1 cellular context compared by ENCODE assay signal in the genomic region with DNA sequence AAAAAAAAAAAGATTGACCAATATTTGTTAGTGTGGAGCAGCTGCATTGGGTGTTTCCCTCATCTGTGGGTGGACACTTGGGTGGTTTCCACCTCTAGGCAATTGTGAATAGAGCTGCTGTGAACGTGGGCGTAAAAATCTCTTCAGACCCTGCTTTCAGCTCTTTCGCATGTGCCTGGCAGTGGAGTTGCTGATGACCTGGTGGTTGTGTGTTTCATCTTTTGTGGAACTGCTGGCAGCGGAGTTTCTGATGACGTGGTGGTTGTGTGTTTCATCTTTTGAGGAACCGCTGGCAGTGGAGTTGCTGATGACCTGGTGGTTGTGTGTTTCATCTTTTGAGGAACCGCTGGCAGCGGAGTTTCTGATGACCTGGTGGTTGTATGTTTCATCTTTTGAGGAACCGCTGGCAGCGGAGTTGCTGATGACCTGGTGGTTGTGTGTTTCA.
TF ChIP-seq lines count a peak whose summit lies in the region.

No MANE protein-coding gene starts in this region.

TF ChIP-seq in GM12878, 131 proteins besides CTCF, POLR2A, EP300 and RAD21 (continued from another document and continues in another):
- TF ChIP-seq, protein P1, sequence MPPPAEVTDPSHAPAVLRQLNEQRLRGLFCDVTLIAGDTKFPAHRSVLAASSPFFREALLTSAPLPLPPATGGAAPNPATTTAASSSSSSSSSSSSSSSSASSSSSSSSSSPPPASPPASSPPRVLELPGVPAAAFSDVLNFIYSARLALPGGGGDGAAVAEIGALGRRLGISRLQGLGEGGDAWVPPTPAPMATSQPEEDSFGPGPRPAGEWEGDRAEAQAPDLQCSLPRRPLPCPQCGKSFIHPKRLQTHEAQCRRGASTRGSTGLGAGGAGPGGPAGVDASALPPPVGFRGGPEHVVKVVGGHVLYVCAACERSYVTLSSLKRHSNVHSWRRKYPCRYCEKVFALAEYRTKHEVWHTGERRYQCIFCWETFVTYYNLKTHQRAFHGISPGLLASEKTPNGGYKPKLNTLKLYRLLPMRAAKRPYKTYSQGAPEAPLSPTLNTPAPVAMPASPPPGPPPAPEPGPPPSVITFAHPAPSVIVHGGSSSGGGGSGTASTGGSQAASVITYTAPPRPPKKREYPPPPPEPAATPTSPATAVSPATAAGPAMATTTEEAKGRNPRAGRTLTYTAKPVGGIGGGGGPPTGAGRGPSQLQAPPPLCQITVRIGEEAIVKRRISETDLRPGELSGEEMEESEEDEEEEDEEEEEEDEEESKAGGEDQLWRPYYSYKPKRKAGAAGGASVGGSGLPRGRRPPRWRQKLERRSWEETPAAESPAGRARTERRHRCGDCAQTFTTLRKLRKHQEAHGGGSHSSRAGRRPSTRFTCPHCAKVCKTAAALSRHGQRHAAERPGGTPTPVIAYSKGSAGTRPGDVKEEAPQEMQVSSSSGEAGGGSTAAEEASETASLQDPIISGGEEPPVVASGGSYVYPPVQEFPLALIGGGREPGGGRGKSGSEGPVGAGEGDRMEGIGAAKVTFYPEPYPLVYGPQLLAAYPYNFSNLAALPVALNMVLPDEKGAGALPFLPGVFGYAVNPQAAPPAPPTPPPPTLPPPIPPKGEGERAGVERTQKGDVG (CRISPR knock-in tag; IDR thresholded peaks at IDR 0.05), result no peak
- TF ChIP-seq BRCA1 (IDR thresholded peaks at IDR 0.05; ENCODE audit: low read depth, low read length) (no peak), TARDBP (IDR thresholded peaks at IDR 0.05; ENCODE audit: borderline replicate concordance) (no peak), PAX5 (IDR thresholded peaks at IDR 0.05; ENCODE audit: borderline replicate concordance, low read depth, low read length) (peak; percentile 54; the same call in 1 of the 2 replicates), IKZF2 (IDR thresholded peaks at IDR 0.05) (peak; percentile 55 to 84; a peak in 2 of 4 replicates), RUNX3 (IDR thresholded peaks at IDR 0.05; ENCODE audit: low read length) (0 out of 2 replicates have a peak, but pooled peaks have one; percentile 68), MEF2B (IDR thresholded peaks at IDR 0.05; ENCODE audit: partially characterized antibody, poor library complexity, severe bottlenecking) (peak; percentile 61), DPF2 (IDR thresholded peaks at IDR 0.05) (peak; percentile 63; the same call in 1 of the 2 replicates), SIN3A (IDR thresholded peaks at IDR 0.05; ENCODE audit: low read depth, low read length) (no peak), SMC3 (IDR thresholded peaks at IDR 0.05; ENCODE audit: borderline replicate concordance, low read length) (no peak), RCOR1 (conservative IDR thresholded peaks at IDR 0.05; ENCODE audit: low read depth, low read length) (0 out of 2 replicates have a peak, but pooled peaks have one; percentile 80), SRF (IDR thresholded peaks at IDR 0.05; ENCODE audit: low read depth in 2 of 2, low read length in 2 of 2) (no peak), TBL1XR1 (IDR thresholded peaks at IDR 0.05; ENCODE audit: low read depth, low read length) (0 out of 2 replicates have a peak, but pooled peaks have one; percentile 40), YY1 (IDR thresholded peaks at IDR 0.05; ENCODE audit: low read depth, low read length) (0 out of 2 replicates have a peak, but pooled peaks have one; percentile 31), ETV6 (conservative IDR thresholded peaks at IDR 0.05 in 1 of 2, IDR thresholded peaks at IDR 0.05 in 1 of 2; ENCODE audit: borderline replicate concordance in 1 of 2, low read depth in 1 of 2) (no peak), NFXL1 (IDR thresholded peaks at IDR 0.05; ENCODE audit: borderline replicate concordance) (no peak), POU2F2 (IDR thresholded peaks at IDR 0.05; ENCODE audit: borderline replicate concordance, low read depth, low read length) (peak; percentile 28; the same call in 1 of the 3 replicates), SP1 (IDR thresholded peaks at IDR 0.05; ENCODE audit: low read depth, low read length) (peak; percentile 54), EZH2 (IDR thresholded peaks at IDR 0.05; ENCODE audit: borderline replicate concordance, control insufficient read depth, low read depth, low read length) (no peak), CHD1 (IDR thresholded peaks at IDR 0.05; ENCODE audit: low read depth, low read length) (no peak), NR2F1 (conservative IDR thresholded peaks at IDR 0.05) (peak; percentile 73), CBFB (IDR thresholded peaks at IDR 0.05; ENCODE audit: low read depth) (0 out of 2 replicates have a peak, but pooled peaks have one; percentile 51), CREM (IDR thresholded peaks at IDR 0.05; ENCODE audit: low read depth) (peak; percentile 80), RB1 (IDR thresholded peaks at IDR 0.05; ENCODE audit: borderline replicate concordance) (no peak), SREBF1 (IDR thresholded peaks at IDR 0.05; ENCODE audit: low read length) (no peak), HDAC2 (IDR thresholded peaks at IDR 0.05) (no peak)
- TF ChIP-seq, protein P2, sequence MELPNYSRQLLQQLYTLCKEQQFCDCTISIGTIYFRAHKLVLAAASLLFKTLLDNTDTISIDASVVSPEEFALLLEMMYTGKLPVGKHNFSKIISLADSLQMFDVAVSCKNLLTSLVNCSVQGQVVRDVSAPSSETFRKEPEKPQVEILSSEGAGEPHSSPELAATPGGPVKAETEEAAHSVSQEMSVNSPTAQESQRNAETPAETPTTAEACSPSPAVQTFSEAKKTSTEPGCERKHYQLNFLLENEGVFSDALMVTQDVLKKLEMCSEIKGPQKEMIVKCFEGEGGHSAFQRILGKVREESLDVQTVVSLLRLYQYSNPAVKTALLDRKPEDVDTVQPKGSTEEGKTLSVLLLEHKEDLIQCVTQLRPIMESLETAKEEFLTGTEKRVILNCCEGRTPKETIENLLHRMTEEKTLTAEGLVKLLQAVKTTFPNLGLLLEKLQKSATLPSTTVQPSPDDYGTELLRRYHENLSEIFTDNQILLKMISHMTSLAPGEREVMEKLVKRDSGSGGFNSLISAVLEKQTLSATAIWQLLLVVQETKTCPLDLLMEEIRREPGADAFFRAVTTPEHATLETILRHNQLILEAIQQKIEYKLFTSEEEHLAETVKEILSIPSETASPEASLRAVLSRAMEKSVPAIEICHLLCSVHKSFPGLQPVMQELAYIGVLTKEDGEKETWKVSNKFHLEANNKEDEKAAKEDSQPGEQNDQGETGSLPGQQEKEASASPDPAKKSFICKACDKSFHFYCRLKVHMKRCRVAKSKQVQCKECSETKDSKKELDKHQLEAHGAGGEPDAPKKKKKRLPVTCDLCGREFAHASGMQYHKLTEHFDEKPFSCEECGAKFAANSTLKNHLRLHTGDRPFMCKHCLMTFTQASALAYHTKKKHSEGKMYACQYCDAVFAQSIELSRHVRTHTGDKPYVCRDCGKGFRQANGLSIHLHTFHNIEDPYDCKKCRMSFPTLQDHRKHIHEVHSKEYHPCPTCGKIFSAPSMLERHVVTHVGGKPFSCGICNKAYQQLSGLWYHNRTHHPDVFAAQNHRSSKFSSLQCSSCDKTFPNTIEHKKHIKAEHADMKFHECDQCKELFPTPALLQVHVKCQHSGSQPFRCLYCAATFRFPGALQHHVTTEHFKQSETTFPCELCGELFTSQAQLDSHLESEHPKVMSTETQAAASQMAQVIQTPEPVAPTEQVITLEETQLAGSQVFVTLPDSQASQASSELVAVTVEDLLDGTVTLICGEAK (IDR thresholded peaks at IDR 0.05; ENCODE audit: borderline replicate concordance), result no peak
- TF ChIP-seq, protein P3, sequence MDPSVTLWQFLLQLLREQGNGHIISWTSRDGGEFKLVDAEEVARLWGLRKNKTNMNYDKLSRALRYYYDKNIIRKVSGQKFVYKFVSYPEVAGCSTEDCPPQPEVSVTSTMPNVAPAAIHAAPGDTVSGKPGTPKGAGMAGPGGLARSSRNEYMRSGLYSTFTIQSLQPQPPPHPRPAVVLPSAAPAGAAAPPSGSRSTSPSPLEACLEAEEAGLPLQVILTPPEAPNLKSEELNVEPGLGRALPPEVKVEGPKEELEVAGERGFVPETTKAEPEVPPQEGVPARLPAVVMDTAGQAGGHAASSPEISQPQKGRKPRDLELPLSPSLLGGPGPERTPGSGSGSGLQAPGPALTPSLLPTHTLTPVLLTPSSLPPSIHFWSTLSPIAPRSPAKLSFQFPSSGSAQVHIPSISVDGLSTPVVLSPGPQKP (IDR thresholded peaks at IDR 0.05; ENCODE audit: low read depth, low read length), result no peak
- TF ChIP-seq, protein P4, sequence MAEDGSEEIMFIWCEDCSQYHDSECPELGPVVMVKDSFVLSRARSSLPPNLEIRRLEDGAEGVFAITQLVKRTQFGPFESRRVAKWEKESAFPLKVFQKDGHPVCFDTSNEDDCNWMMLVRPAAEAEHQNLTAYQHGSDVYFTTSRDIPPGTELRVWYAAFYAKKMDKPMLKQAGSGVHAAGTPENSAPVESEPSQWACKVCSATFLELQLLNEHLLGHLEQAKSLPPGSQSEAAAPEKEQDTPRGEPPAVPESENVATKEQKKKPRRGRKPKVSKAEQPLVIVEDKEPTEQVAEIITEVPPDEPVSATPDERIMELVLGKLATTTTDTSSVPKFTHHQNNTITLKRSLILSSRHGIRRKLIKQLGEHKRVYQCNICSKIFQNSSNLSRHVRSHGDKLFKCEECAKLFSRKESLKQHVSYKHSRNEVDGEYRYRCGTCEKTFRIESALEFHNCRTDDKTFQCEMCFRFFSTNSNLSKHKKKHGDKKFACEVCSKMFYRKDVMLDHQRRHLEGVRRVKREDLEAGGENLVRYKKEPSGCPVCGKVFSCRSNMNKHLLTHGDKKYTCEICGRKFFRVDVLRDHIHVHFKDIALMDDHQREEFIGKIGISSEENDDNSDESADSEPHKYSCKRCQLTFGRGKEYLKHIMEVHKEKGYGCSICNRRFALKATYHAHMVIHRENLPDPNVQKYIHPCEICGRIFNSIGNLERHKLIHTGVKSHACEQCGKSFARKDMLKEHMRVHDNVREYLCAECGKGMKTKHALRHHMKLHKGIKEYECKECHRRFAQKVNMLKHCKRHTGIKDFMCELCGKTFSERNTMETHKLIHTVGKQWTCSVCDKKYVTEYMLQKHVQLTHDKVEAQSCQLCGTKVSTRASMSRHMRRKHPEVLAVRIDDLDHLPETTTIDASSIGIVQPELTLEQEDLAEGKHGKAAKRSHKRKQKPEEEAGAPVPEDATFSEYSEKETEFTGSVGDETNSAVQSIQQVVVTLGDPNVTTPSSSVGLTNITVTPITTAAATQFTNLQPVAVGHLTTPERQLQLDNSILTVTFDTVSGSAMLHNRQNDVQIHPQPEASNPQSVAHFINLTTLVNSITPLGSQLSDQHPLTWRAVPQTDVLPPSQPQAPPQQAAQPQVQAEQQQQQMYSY (CRISPR knock-in tag; IDR thresholded peaks at IDR 0.05), result no peak
- TF ChIP-seq, protein P5, sequence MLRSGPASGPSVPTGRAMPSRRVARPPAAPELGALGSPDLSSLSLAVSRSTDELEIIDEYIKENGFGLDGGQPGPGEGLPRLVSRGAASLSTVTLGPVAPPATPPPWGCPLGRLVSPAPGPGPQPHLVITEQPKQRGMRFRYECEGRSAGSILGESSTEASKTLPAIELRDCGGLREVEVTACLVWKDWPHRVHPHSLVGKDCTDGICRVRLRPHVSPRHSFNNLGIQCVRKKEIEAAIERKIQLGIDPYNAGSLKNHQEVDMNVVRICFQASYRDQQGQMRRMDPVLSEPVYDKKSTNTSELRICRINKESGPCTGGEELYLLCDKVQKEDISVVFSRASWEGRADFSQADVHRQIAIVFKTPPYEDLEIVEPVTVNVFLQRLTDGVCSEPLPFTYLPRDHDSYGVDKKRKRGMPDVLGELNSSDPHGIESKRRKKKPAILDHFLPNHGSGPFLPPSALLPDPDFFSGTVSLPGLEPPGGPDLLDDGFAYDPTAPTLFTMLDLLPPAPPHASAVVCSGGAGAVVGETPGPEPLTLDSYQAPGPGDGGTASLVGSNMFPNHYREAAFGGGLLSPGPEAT (IDR thresholded peaks at IDR 0.05; ENCODE audit: low read depth), result peak; percentile 94
- TF ChIP-seq, protein P6, sequence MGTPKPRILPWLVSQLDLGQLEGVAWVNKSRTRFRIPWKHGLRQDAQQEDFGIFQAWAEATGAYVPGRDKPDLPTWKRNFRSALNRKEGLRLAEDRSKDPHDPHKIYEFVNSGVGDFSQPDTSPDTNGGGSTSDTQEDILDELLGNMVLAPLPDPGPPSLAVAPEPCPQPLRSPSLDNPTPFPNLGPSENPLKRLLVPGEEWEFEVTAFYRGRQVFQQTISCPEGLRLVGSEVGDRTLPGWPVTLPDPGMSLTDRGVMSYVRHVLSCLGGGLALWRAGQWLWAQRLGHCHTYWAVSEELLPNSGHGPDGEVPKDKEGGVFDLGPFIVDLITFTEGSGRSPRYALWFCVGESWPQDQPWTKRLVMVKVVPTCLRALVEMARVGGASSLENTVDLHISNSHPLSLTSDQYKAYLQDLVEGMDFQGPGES (IDR thresholded peaks at IDR 0.05), result no peak
- TF ChIP-seq, protein P7, sequence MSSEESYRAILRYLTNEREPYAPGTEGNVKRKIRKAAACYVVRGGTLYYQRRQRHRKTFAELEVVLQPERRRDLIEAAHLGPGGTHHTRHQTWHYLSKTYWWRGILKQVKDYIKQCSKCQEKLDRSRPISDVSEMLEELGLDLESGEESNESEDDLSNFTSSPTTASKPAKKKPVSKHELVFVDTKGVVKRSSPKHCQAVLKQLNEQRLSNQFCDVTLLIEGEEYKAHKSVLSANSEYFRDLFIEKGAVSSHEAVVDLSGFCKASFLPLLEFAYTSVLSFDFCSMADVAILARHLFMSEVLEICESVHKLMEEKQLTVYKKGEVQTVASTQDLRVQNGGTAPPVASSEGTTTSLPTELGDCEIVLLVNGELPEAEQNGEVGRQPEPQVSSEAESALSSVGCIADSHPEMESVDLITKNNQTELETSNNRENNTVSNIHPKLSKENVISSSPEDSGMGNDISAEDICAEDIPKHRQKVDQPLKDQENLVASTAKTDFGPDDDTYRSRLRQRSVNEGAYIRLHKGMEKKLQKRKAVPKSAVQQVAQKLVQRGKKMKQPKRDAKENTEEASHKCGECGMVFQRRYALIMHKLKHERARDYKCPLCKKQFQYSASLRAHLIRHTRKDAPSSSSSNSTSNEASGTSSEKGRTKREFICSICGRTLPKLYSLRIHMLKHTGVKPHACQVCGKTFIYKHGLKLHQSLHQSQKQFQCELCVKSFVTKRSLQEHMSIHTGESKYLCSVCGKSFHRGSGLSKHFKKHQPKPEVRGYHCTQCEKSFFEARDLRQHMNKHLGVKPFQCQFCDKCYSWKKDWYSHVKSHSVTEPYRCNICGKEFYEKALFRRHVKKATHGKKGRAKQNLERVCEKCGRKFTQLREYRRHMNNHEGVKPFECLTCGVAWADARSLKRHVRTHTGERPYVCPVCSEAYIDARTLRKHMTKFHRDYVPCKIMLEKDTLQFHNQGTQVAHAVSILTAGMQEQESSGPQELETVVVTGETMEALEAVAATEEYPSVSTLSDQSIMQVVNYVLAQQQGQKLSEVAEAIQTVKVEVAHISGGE (CRISPR knock-in tag; IDR thresholded peaks at IDR 0.05), result no peak
- TF ChIP-seq, protein P8, sequence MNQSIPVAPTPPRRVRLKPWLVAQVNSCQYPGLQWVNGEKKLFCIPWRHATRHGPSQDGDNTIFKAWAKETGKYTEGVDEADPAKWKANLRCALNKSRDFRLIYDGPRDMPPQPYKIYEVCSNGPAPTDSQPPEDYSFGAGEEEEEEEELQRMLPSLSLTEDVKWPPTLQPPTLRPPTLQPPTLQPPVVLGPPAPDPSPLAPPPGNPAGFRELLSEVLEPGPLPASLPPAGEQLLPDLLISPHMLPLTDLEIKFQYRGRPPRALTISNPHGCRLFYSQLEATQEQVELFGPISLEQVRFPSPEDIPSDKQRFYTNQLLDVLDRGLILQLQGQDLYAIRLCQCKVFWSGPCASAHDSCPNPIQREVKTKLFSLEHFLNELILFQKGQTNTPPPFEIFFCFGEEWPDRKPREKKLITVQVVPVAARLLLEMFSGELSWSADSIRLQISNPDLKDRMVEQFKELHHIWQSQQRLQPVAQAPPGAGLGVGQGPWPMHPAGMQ (IDR thresholded peaks at IDR 0.05; ENCODE audit: borderline replicate concordance), result no peak
